Comparison of ENCODE assay signal across 8 cellular contexts in genomic region chr5:36744041-36744677, GRCh38.
A peak's percentile ranks its signal among the peaks of the same experiment; 100 is the strongest.
DNase-seq lines count a peak whose midpoint lies in the region; ATAC-seq and TF ChIP-seq lines count a peak whose summit lies in the region.

No MANE protein-coding gene starts in this region.

- no peak for TF ChIP-seq POLR2A in transverse colon (IDR thresholded peaks at IDR 0.05)

- H3K4me1 ChIP-seq in transverse colon: peaks cover 0 to 23% (median 19%) of the 10 kb centered on the region in 4 donors

- POLR2A ChIA-PET in HEK293T (lab: Yijun Ruan, JAX): interaction anchor here (0.8 to 4.8 kb wide), 8 partner anchors 11 to 635 kb away, joined by 3 to 35 read pairs (median 3); partner anchors contain the start of genes NIPBL and WDR70

- no peak for TF ChIP-seq CTCF in transverse colon (IDR thresholded peaks at IDR 0.05)

- CTCF ChIA-PET in HEK293T (lab: Yijun Ruan, JAX): interaction anchor here (0.7 to 1.6 kb wide), 9 partner anchors 10 to 262 kb away, joined by 3 to 6 read pairs (median 3); no protein-coding TSS in a partner anchor

- in situ Hi-C loops in transverse colon (cut with MboI; ENCODE audit: low pct_ligation_motif_present in 1 of 4, low pct_unique_long_range_greater_than_20kb in 1 of 4, low sequenced_read_pairs in 3 of 4): loop anchor here in 3 of 4 donors (10.0 to 25.0 kb wide), 3 partner anchors 131 to 268 kb away; partner anchors contain the start of gene NIPBL (in 1 of the 3)

- H3K4me1 Mint-ChIP-seq in activated CD4-positive, alpha-beta T cell treated with anti-CD3 and anti-CD28 coated beads, Interleukin-2, amount 10 ng/mL, durations not matched to agents 24 days and 14 days: peaks cover 17% of the 10 kb centered on the region
- peaks cover 18% of the 10 kb centered on the region for H3K4me1 Mint-ChIP-seq in activated T-helper 2 cell treated with anti-CD3 and anti-CD28 coated beads, Interferon-gamma antibody, Interleukin-2, Interleukin-4, amounts not matched to agents 10 μg/mL and 5 μg/mL and 100 μg/mL, durations not matched to agents 14 hours and 24 hours and 36 hours (ENCODE audit: low read depth)

- peak overlapping the region; percentile 39 to 65 (median 49) for H3K4me3 ChIP-seq in transverse colon

- peaks cover 42% of the 10 kb centered on the region for H3K27me3 Mint-ChIP-seq in activated CD4-positive, alpha-beta T cell treated with anti-CD3 and anti-CD28 coated beads, Interleukin-2, amount 10 ng/mL, durations not matched to agents 24 days and 14 days
- peaks cover 42% of the 10 kb centered on the region for H3K27me3 Mint-ChIP-seq in activated T-helper 2 cell treated with anti-CD3 and anti-CD28 coated beads, Interferon-gamma antibody, Interleukin-2, Interleukin-4, amounts not matched to agents 10 μg/mL and 5 μg/mL and 100 μg/mL, durations not matched to agents 14 hours and 24 hours and 36 hours (ENCODE audit: low read depth)

- peak overlapping the region; percentile 86 to 92 (median 88) for H3K27ac ChIP-seq in transverse colon

- peak overlapping the region; percentile 78 for H3K4me3 Mint-ChIP-seq in activated CD4-positive, alpha-beta T cell treated with anti-CD3 and anti-CD28 coated beads, Interleukin-2, amount 10 ng/mL, durations not matched to agents 24 days and 14 days
- H3K4me3 Mint-ChIP-seq in activated T-helper 2 cell treated with anti-CD3 and anti-CD28 coated beads, Interferon-gamma antibody, Interleukin-2, Interleukin-4, amounts not matched to agents 10 μg/mL and 5 μg/mL and 100 μg/mL, durations not matched to agents 14 hours and 24 hours and 36 hours (ENCODE audit: low read depth): peak overlapping the region; percentile 76

- H3K27me3 ChIP-seq in transverse colon: no peaks in the 10 kb centered on the region

- TF ChIP-seq EP300 in transverse colon (IDR thresholded peaks at IDR 0.05; ENCODE audit: low read depth): no peak

- ATAC-seq in HG03457 (IDR thresholded peaks at IDR 0.05; ENCODE audit: unreplicated experiment): peak; percentile 13

- no peaks in the 10 kb centered on the region for H3K9me3 ChIP-seq in transverse colon

- intact Hi-C loops in activated CD4-positive, alpha-beta T cell treated with anti-CD3 and anti-CD28 coated beads, Interleukin-2, amount 10 ng/mL, durations not matched to agents 24 days and 14 days (cut with micrococcal nuclease): no loop called here
- intact Hi-C loops in activated T-helper 2 cell treated with anti-CD3 and anti-CD28 coated beads, Interferon-gamma antibody, Interleukin-2, Interleukin-4, amounts not matched to agents 10 μg/mL and 5 μg/mL and 100 μg/mL, durations not matched to agents 14 hours and 24 hours and 36 hours (cut with micrococcal nuclease): loop anchor here (1.0 kb wide), 1 partner anchor 129 kb away; no protein-coding TSS in a partner anchor
- intact Hi-C loops in transverse colon (cut with DNase I; ENCODE audit: low total_unique reads): loop anchor here (10.0 kb wide), 1 partner anchor 121 kb away; no protein-coding TSS in a partner anchor

- H3K9me3 Mint-ChIP-seq in activated CD4-positive, alpha-beta T cell treated with anti-CD3 and anti-CD28 coated beads, Interleukin-2, amount 10 ng/mL, durations not matched to agents 24 days and 14 days: peaks cover 6% of the 10 kb centered on the region
- peaks cover 3% of the 10 kb centered on the region for H3K9me3 Mint-ChIP-seq in activated T-helper 2 cell treated with anti-CD3 and anti-CD28 coated beads, Interferon-gamma antibody, Interleukin-2, Interleukin-4, amounts not matched to agents 10 μg/mL and 5 μg/mL and 100 μg/mL, durations not matched to agents 14 hours and 24 hours and 36 hours

- no peaks in the 10 kb centered on the region for H3K36me3 ChIP-seq in transverse colon

- H3K36me3 Mint-ChIP-seq in activated CD4-positive, alpha-beta T cell treated with anti-CD3 and anti-CD28 coated beads, Interleukin-2, amount 10 ng/mL, durations not matched to agents 24 days and 14 days (ENCODE audit: low read depth): no peaks in the 10 kb centered on the region
- H3K36me3 Mint-ChIP-seq in activated T-helper 2 cell treated with anti-CD3 and anti-CD28 coated beads, Interferon-gamma antibody, Interleukin-2, Interleukin-4, amounts not matched to agents 10 μg/mL and 5 μg/mL and 100 μg/mL, durations not matched to agents 14 hours and 24 hours and 36 hours (ENCODE audit: low read depth): no peaks in the 10 kb centered on the region

- H3K27ac Mint-ChIP-seq in activated CD4-positive, alpha-beta T cell treated with anti-CD3 and anti-CD28 coated beads, Interleukin-2, amount 10 ng/mL, durations not matched to agents 24 days and 14 days: peak overlapping the region; percentile 31
- H3K27ac Mint-ChIP-seq in activated T-helper 2 cell treated with anti-CD3 and anti-CD28 coated beads, Interferon-gamma antibody, Interleukin-2, Interleukin-4, amounts not matched to agents 10 μg/mL and 5 μg/mL and 100 μg/mL, durations not matched to agents 14 hours and 24 hours and 36 hours: no peak overlapping the region

- no peak for DNase-seq in activated CD4-positive, alpha-beta T cell treated with anti-CD3 and anti-CD28 coated beads, Interleukin-2, amount 10 ng/mL, durations not matched to agents 24 days and 14 days
- DNase-seq in activated CD4-positive, alpha-beta T cell treated with anti-CD3 and anti-CD28 coated beads, Interleukin-2, amount 50 U/mL, for 48 hours: no peak
- DNase-seq in activated T-helper 2 cell treated with anti-CD3 and anti-CD28 coated beads, Interferon-gamma antibody, Interleukin-2, Interleukin-4, amounts not matched to agents 10 μg/mL and 5 μg/mL and 100 μg/mL, durations not matched to agents 14 hours and 24 hours and 36 hours (ENCODE audit: low spot score): no peak
- DNase-seq in left kidney (ENCODE audit: low read depth, low spot score) (peak; percentile 84), transverse colon (no peak), HEK293T (ENCODE audit: extremely low spot score) (no peak), C1 segment of cervical spinal cord (lab: John Stamatoyannopoulos, UW) (no peak)

- 12 to 13% methylated on average over 6 to 18 of the region's 18 CpGs for WGBS in transverse colon (ENCODE audit: low coverage in 1 of 2), 2 donors

TF ChIP-seq in HEK293T, 16 proteins besides CTCF, POLR2A, EP300 and RAD21:
- no peak for TF ChIP-seq LEF1 (IDR thresholded peaks at IDR 0.05; ENCODE audit: borderline replicate concordance)
- TF ChIP-seq CTBP1 (IDR thresholded peaks at IDR 0.05; ENCODE audit: borderline replicate concordance): no peak
- TF ChIP-seq FOXA1 (IDR thresholded peaks at IDR 0.05): no peak
- no peak for TF ChIP-seq BHLHE40 (IDR thresholded peaks at IDR 0.05; ENCODE audit: borderline replicate concordance)
- TF ChIP-seq NFRKB (IDR thresholded peaks at IDR 0.05): no peak
- no peak for TF ChIP-seq HDGF (IDR thresholded peaks at IDR 0.05; ENCODE audit: borderline replicate concordance)
- no peak for TF ChIP-seq SP1 (IDR thresholded peaks at IDR 0.05)
- no peak for TF ChIP-seq TARDBP (IDR thresholded peaks at IDR 0.05)
- TF ChIP-seq FOXM1 (IDR thresholded peaks at IDR 0.05; ENCODE audit: borderline replicate concordance): no peak
